In genomic region chr4:70754990-70755688, GRCh38 we compare ENCODE assay signal across 12 cellular contexts. TPM values are rescaled to one million over a fixed set of nuclear protein-coding genes. Genes with fewer than 3 reads are reported as not detected.
A peak's percentile ranks its signal among the peaks of the same experiment; 100 is the strongest.
DNase-seq lines count a peak whose midpoint lies in the region; ATAC-seq and TF ChIP-seq lines count a peak whose summit lies in the region.
"Had no signal": no experiment of that assay in that cellular context is flagged by ENCODE, and none has a peak within 500 bp of the region (broad histone marks: within the 10 kb centered on the region; RNA-seq: fewer than 3 reads in every experiment).

No MANE protein-coding gene starts in this region.

- H3K4me3 Mint-ChIP-seq in activated T-helper 17 cell treated with anti-CD3 and anti-CD28 coated beads, Interleukin-2, amount 50 U/mL, for 72 hours = no peak overlapping the region
- H3K4me3 Mint-ChIP-seq: naive thymus-derived CD4-positive, alpha-beta T cell had no signal

- H3K27ac Mint-ChIP-seq in activated T-helper 17 cell treated with anti-CD3 and anti-CD28 coated beads, Interleukin-2, amount 50 U/mL, for 72 hours = no peak overlapping the region

- H3K4me1 Mint-ChIP-seq in activated T-helper 17 cell treated with anti-CD3 and anti-CD28 coated beads, Interleukin-2, amount 50 U/mL, for 72 hours = peaks cover 24% of the 10 kb centered on the region

- TF ChIP-seq CTCF in GM20000 (IDR thresholded peaks at IDR 0.05; ENCODE audit: extremely low read depth, missing control alignments) (no peak), dorsolateral prefrontal cortex (IDR thresholded peaks at IDR 0.05 in 54 of 56, conservative IDR thresholded peaks at IDR 0.05 in 2 of 56; ENCODE audit: low read depth in 1 of 56, partially characterized antibody in 56 of 56) (no peak)

- no peaks in the 10 kb centered on the region for H3K36me3 Mint-ChIP-seq in activated T-helper 17 cell treated with anti-CD3 and anti-CD28 coated beads, Interleukin-2, amount 50 U/mL, for 72 hours (ENCODE audit: low read depth)

- H3K27ac ChIP-seq in dorsolateral prefrontal cortex = peak overlapping the region in 5 of 59 donors; percentile 4 to 47 (median 13)
- H3K27ac ChIP-seq: right lobe of liver had no signal

- no peaks in the 10 kb centered on the region for H3K27me3 ChIP-seq in dorsolateral prefrontal cortex
- H3K27me3 ChIP-seq: right lobe of liver had no signal

- no peaks in the 10 kb centered on the region for H3K27me3 Mint-ChIP-seq in activated T-helper 17 cell treated with anti-CD3 and anti-CD28 coated beads, Interleukin-2, amount 50 U/mL, for 72 hours

- intact Hi-C loops in dorsolateral prefrontal cortex (cut with DNase I) = no loop called here

- peak overlapping the region in 11 of 59 donors; percentile 2 to 31 (median 14) for H3K4me3 ChIP-seq in dorsolateral prefrontal cortex
- H3K4me3 ChIP-seq: right lobe of liver had no signal

- peaks cover 3% of the 10 kb centered on the region for H3K9me3 Mint-ChIP-seq in activated T-helper 17 cell treated with anti-CD3 and anti-CD28 coated beads, Interleukin-2, amount 50 U/mL, for 72 hours

- DNase-seq in GM20000 (ENCODE audit: low spot score) = peak; percentile 25
- no peak for DNase-seq in dorsolateral prefrontal cortex
- DNase-seq in NCI-H526 treated with DMSO at 0.1 percent for 48 hours (lab: John Stamatoyannopoulos, UW) = no peak
- no peak for DNase-seq in anterior cingulate cortex (lab: John Stamatoyannopoulos, UW)
- DNase-seq: activated CD4-positive, alpha-beta T cell treated with anti-CD3 and anti-CD28 coated beads for 1 hour; activated gamma-delta T cell treated with Interleukin-2 at 50 U/mL for 16 hours; Caco-2; naive thymus-derived CD4-positive, alpha-beta T cell; right lobe of liver had no signal

- ATAC-seq in GM18511 (IDR thresholded peaks at IDR 0.05; ENCODE audit: unreplicated experiment) = peak; percentile 54
- peak; percentile 23 for ATAC-seq in HG03103 (IDR thresholded peaks at IDR 0.05; ENCODE audit: low read depth, unreplicated experiment)
- peak; percentile 63 for ATAC-seq in activated T-helper 17 cell treated with anti-CD3 and anti-CD28 coated beads, Interleukin-2, amount 50 U/mL, for 72 hours (replicated peaks)
- ATAC-seq: naive thymus-derived CD4-positive, alpha-beta T cell had no signal

RNA-seq across cellular contexts. Expression of gene RUFY3, which starts 33.4 kb away (rescaled TPM):
- 10 to 100 TPM; 14.1 to 14.9 TPM for total RNA-seq in activated T-helper 17 cell treated with anti-CD3 and anti-CD28 coated beads, Interleukin-2, amount 50 U/mL, for 72 hours
- total RNA-seq in dorsolateral prefrontal cortex = 100 to 1,000 TPM; 148 to 276 (median 235) TPM

Comparison
In these comparisons a context has a peak if more than half of its experiments do, and no peak if none do; other contexts are left out.
1. RNA of gene RUFY3, which starts 33.4 kb away (total RNA-seq): 148 to 276 TPM in dorsolateral prefrontal cortex; 14.1 to 14.9 TPM in activated T-helper 17 cell treated with anti-CD3 and anti-CD28 coated beads, Interleukin-2, amount 50 U/mL, for 72 hours; every median in the first group is over 4 times any median in the second.
2. Peak in every context shown above with its lines, with median percentiles within 50 percentile points of each other: ATAC-seq.